ENCODE assay signal across 23 cellular contexts in the genomic region with DNA sequence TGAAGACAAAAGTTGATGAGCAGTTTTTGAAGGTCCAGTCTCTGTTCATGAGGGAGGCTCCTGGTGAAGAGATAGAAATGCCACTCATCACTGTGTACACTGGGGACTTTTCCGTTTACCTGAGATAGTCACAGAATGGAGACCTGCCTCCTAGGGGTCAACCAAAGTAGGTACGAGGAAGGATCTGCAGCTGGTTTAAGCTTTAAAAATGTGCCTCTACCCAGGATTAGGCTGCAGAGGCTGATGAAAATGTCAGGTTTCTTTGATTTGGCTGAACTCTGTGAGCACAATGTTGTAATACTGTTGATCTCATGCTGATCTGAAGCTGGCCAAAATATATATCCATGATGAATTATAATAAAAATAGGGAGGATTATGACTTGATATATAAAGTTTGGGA.
"Had no signal": no experiment of that assay in that cellular context is flagged by ENCODE, and none has a peak within 500 bp of the region (broad histone marks: within the 10 kb centered on the region; RNA-seq: fewer than 3 reads in every experiment).

No MANE protein-coding gene starts in this region.

- H3K36me3 Mint-ChIP-seq: immature natural killer cell had no signal

- H3K4me3 Mint-ChIP-seq: activated naive CD8-positive, alpha-beta T cell; activated T-cell treated with anti-CD3 and anti-CD28 coated beads, Interleukin-2, amount 50 U/mL, for 4 hours; immature natural killer cell; naive thymus-derived CD4-positive, alpha-beta T cell had no signal

- H3K9me3 Mint-ChIP-seq: activated T-cell treated with anti-CD3 and anti-CD28 coated beads, Interleukin-2, amount 50 U/mL, for 4 hours; activated T-helper 2 cell treated with anti-CD3 and anti-CD28 coated beads, Interferon-gamma antibody, Interleukin-2, Interleukin-4, amounts not matched to agents 10 μg/mL and 5 μg/mL and 100 μg/mL, durations not matched to agents 14 hours and 24 hours and 36 hours; immature natural killer cell had no signal

- H3K27ac Mint-ChIP-seq: activated naive CD8-positive, alpha-beta T cell; activated T-helper 2 cell treated with anti-CD3 and anti-CD28 coated beads, Interferon-gamma antibody, Interleukin-2, Interleukin-4, amounts not matched to agents 10 μg/mL and 5 μg/mL and 100 μg/mL, durations not matched to agents 14 hours and 24 hours and 36 hours; immature natural killer cell; naive thymus-derived CD4-positive, alpha-beta T cell; progenitor cell of endocrine pancreas had no signal

- H3K36me3 ChIP-seq: esophagus squamous epithelium, left lung, thyroid gland, upper lobe of right lung had no signal

- H3K27ac ChIP-seq: coronary artery, left lung, thyroid gland, upper lobe of right lung had no signal

- H3K9me3 ChIP-seq: esophagus squamous epithelium, left lung, thyroid gland, upper lobe of right lung had no signal

- H3K4me3 ChIP-seq: coronary artery, esophagus squamous epithelium, left lung, lung, thyroid gland, upper lobe of right lung had no signal

- ATAC-seq: activated T-cell treated with anti-CD3 and anti-CD28 coated beads, Interleukin-2, amount 50 U/mL, for 4 hours; left lung; naive thymus-derived CD4-positive, alpha-beta T cell; stimulated activated naive CD8-positive, alpha-beta T cell treated with anti-CD3 and anti-CD28 coated beads, Interleukin-15, Interleukin-2, amounts not matched to agents 100 U/mL and 50 U/mL, for 24 hours; upper lobe of right lung had no signal

- H3K27me3 Mint-ChIP-seq: activated naive CD8-positive, alpha-beta T cell; naive thymus-derived CD4-positive, alpha-beta T cell; progenitor cell of endocrine pancreas had no signal

- H3K4me1 ChIP-seq: left lung, thyroid gland, upper lobe of right lung had no signal

- DNase-seq: activated CD4-positive, alpha-beta T cell treated with anti-CD3 and anti-CD28 coated beads for 4 hours; activated CD4-positive, alpha-beta T cell treated with anti-CD3 and anti-CD28 coated beads, Interleukin-2, amount 50 U/mL, for 48 hours; activated CD4-positive, CD25-positive, alpha-beta regulatory T cell; activated CD8-positive, alpha-beta memory T cell treated with anti-CD3 and anti-CD28 coated beads, Interleukin-2, amount 50 U/mL, for 48 hours; activated naive CD4-positive, alpha-beta T cell; activated T-cell treated with anti-CD3 and anti-CD28 coated beads, Interleukin-2, amount 50 U/mL, for 4 hours; amniotic stem cell; cerebellar nuclear complex; esophagus squamous epithelium; immature natural killer cell; left lung; naive thymus-derived CD4-positive, alpha-beta T cell; retina; stimulated activated CD4-positive, alpha-beta T cell treated with anti-CD3 and anti-CD28 coated beads, Interleukin-4, amount 100 ng/mL, for 4 hours; stimulated activated naive CD8-positive, alpha-beta T cell treated with anti-CD3 and anti-CD28 coated beads, Interleukin-15, Interleukin-2, amounts not matched to agents 100 U/mL and 50 U/mL, for 24 hours; T-helper 9 cell; thyroid gland; upper lobe of right lung had no signal

- H3K27me3 ChIP-seq: esophagus squamous epithelium, left lung, thyroid gland, upper lobe of right lung had no signal

- H3K4me1 Mint-ChIP-seq: immature natural killer cell; naive thymus-derived CD4-positive, alpha-beta T cell had no signal
